Comparison of ENCODE assay signal across 7 cellular contexts in genomic region chr2:229193281-229193680, GRCh38.
"Had no signal": no experiment of that assay in that cellular context is flagged by ENCODE, and none has a peak within 500 bp of the region (broad histone marks: within the 10 kb centered on the region; RNA-seq: fewer than 3 reads in every experiment).

No MANE protein-coding gene starts in this region.

- ATAC-seq: HCT116, HepG2 had no signal

- DNase-seq: GM23248, GOT3, H7, HFFc6, KBM-7 had no signal
